1 cellular context compared by ENCODE assay signal in genomic region chr10:3080608-3081007, GRCh38.
TF ChIP-seq lines count a peak whose summit lies in the region.

No MANE protein-coding gene starts in this region.

TF ChIP-seq in WTC11, 78 proteins besides CTCF, POLR2A, EP300 and RAD21 (continued from another document):
- TF ChIP-seq NFE2L1 (CRISPR knock-in tag; IDR thresholded peaks at IDR 0.05) (no peak), ZNF423 (CRISPR knock-in tag; IDR thresholded peaks at IDR 0.05) (no peak)
